ENCODE assay signal across 1 cellular context in genomic region chr9:127380479-127380878, GRCh38.
TF ChIP-seq lines count a peak whose summit lies in the region.

No MANE protein-coding gene starts in this region.

TF ChIP-seq in K562, 482 proteins besides CTCF, POLR2A, EP300 and RAD21 (continued from another document):
- TF ChIP-seq ZBTB34 (CRISPR knock-in tag; IDR thresholded peaks at IDR 0.05) (no peak), ZNF41 (CRISPR knock-in tag; conservative IDR thresholded peaks at IDR 0.05) (no peak), SMARCA5 (IDR thresholded peaks at IDR 0.05) (no peak), MED1 (CRISPR knock-in tag; IDR thresholded peaks at IDR 0.05; ENCODE audit: borderline replicate concordance) (no peak), PRPF4 (IDR thresholded peaks at IDR 0.05; ENCODE audit: insufficient read depth, low read depth, low read length, poor library complexity, severe bottlenecking) (no peak), IRF2 (CRISPR knock-in tag; IDR thresholded peaks at IDR 0.05) (no peak), ILK (tag; IDR thresholded peaks at IDR 0.05; ENCODE audit: borderline replicate concordance, low read depth) (no peak), SNRNP70 (optimal IDR thresholded peaks at IDR 0.05; ENCODE audit: low read depth, low read length) (no peak), BRD9 (IDR thresholded peaks at IDR 0.05; ENCODE audit: low read depth, partially characterized antibody) (no peak), CSDE1 (IDR thresholded peaks at IDR 0.05) (no peak), SMAD4 (CRISPR knock-in tag; conservative IDR thresholded peaks at IDR 0.05) (peak; percentile 75; the same call in 1 of the 2 replicates), TSHZ1 (CRISPR knock-in tag; IDR thresholded peaks at IDR 0.05) (no peak), PCBP1 (IDR thresholded peaks at IDR 0.05; ENCODE audit: low read depth, low read length, poor library complexity, severe bottlenecking) (no peak), DMBX1 (CRISPR knock-in tag; IDR thresholded peaks at IDR 0.05; ENCODE audit: borderline replicate concordance) (peak; percentile 40; the same call in 1 of the 2 replicates), ZNF232 (CRISPR knock-in tag; IDR thresholded peaks at IDR 0.05) (no peak), RBM15 (IDR thresholded peaks at IDR 0.05; ENCODE audit: insufficient read depth, low read length) (no peak), NBN (IDR thresholded peaks at IDR 0.05; ENCODE audit: low read depth) (0 out of 2 replicates have a peak, but pooled peaks have one; percentile 42), ZNF766 (CRISPR knock-in tag; conservative IDR thresholded peaks at IDR 0.05) (0 out of 2 replicates have a peak, but pooled peaks have one; percentile 35), ZNF146 (CRISPR knock-in tag; IDR thresholded peaks at IDR 0.05; ENCODE audit: unreplicated experiment) (peak; percentile 87)
